2 cellular contexts compared by ENCODE assay signal in the genomic region with DNA sequence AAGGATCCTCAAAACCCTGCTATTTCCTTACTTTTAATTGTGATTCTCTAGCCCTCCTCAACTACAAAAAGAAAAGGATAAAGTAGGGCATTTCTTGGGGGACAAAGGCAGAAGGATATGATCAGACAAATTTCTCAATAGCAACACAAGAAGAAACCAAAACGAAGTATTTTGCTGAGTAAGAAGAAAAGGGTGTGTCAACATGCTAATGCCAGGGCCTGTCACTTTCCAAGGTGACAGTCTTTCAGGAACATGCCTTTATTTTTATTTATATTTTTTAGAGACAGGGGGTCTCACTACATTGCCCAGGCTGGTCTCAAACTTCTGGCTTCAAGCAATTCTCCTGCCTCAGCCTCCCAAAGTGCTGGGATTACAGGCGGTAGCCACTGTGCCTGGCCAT.
TF ChIP-seq lines count a peak whose summit lies in the region.

No MANE protein-coding gene starts in this region.

TF ChIP-seq in endothelial cell of umbilical vein, 7 proteins besides CTCF, POLR2A, EP300 and RAD21:
- TF ChIP-seq POLR2AphosphoS5 (IDR thresholded peaks at IDR 0.05; ENCODE audit: insufficient read depth, low read depth, low read length), result no peak
- TF ChIP-seq EZH2 (IDR thresholded peaks at IDR 0.05; ENCODE audit: borderline replicate concordance, low read depth, low read length, severe bottlenecking), result no peak
- no peak for TF ChIP-seq MAX (IDR thresholded peaks at IDR 0.05; ENCODE audit: insufficient read depth, insufficient read length)
- no peak for TF ChIP-seq GATA2 (IDR thresholded peaks at IDR 0.05; ENCODE audit: insufficient read depth, insufficient read length, low read depth, low read length)
- no peak for TF ChIP-seq FOS (IDR thresholded peaks at IDR 0.05; ENCODE audit: borderline replicate concordance, insufficient read depth, low read length)
- TF ChIP-seq MYC (IDR thresholded peaks at IDR 0.05; ENCODE audit: low read depth, low read length), result no peak
- no peak for TF ChIP-seq JUN (IDR thresholded peaks at IDR 0.05; ENCODE audit: borderline replicate concordance, insufficient read depth, insufficient read length, low read depth)
TF ChIP-seq in endothelial cell of umbilical vein: peak in this region for 0.

TF ChIP-seq in SK-N-SH, 30 proteins besides CTCF, POLR2A, EP300 and RAD21:
- TF ChIP-seq EZH2phosphoT487 (IDR thresholded peaks at IDR 0.05; ENCODE audit: borderline replicate concordance, low read depth) (no peak), MAX (IDR thresholded peaks at IDR 0.05; ENCODE audit: low read depth) (no peak), GATA2 (CRISPR knock-in tag; IDR thresholded peaks at IDR 0.05) (no peak), MXI1 (IDR thresholded peaks at IDR 0.05; ENCODE audit: low read depth, low read length) (no peak), FOXJ3 (CRISPR knock-in tag; IDR thresholded peaks at IDR 0.05) (no peak), REST (IDR thresholded peaks at IDR 0.05; ENCODE audit: low read depth, low read length) (no peak), YY1 (IDR thresholded peaks at IDR 0.05; ENCODE audit: low read depth) (no peak), NFIC (IDR thresholded peaks at IDR 0.05; ENCODE audit: borderline replicate concordance) (no peak), FOSL2 (IDR thresholded peaks at IDR 0.05; ENCODE audit: borderline replicate concordance, low read depth) (no peak), SIN3A (IDR thresholded peaks at IDR 0.05; ENCODE audit: borderline replicate concordance, low read depth, low read length) (no peak), TAF1 (IDR thresholded peaks at IDR 0.05; ENCODE audit: borderline replicate concordance, low read depth, low read length) (no peak), MEF2A (IDR thresholded peaks at IDR 0.05; ENCODE audit: borderline replicate concordance, low read depth) (no peak), SMC3 (IDR thresholded peaks at IDR 0.05; ENCODE audit: low read depth, low read length) (no peak), GABPA (IDR thresholded peaks at IDR 0.05; ENCODE audit: low read depth) (no peak), ELF1 (IDR thresholded peaks at IDR 0.05) (no peak)
- TF ChIP-seq, protein P1, sequence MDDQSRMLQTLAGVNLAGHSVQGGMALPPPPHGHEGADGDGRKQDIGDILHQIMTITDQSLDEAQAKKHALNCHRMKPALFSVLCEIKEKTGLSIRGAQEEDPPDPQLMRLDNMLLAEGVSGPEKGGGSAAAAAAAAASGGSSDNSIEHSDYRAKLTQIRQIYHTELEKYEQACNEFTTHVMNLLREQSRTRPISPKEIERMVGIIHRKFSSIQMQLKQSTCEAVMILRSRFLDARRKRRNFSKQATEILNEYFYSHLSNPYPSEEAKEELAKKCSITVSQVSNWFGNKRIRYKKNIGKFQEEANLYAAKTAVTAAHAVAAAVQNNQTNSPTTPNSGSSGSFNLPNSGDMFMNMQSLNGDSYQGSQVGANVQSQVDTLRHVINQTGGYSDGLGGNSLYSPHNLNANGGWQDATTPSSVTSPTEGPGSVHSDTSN (IDR thresholded peaks at IDR 0.05), result no peak
